ENCODE assay signal across 30 cellular contexts in the genomic region with DNA sequence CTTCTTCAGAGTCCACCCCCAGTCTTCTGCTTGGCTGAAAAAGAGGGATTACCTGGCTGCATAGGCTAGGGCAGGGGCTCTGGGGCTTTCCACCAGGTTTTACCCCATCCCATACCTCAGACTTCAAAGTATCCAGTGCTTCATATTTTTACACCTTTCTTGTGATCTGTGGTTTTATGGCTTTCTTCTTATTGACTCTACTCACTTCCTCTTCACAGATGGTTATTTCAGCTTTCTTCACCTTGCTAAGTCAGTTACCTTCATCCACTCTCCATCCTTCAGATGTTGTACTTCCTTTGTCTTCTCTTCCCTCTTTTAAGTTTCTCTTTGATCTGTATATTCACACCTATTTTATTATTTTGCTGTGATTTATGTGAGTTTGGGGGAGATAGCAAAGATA.
"Had no signal": no experiment of that assay in that cellular context is flagged by ENCODE, and none has a peak within 500 bp of the region (broad histone marks: within the 10 kb centered on the region; RNA-seq: fewer than 3 reads in every experiment).

No MANE protein-coding gene starts in this region.

- H3K27me3 Mint-ChIP-seq: activated CD4-positive, alpha-beta memory T cell treated with anti-CD3 and anti-CD28 coated beads for 36 hours; activated CD4-positive, alpha-beta T cell treated with anti-CD3 and anti-CD28 coated beads, Interleukin-2, amount 10 ng/mL, durations not matched to agents 7 days and 5 days had no signal

- H3K36me3 Mint-ChIP-seq: activated CD4-positive, alpha-beta memory T cell treated with anti-CD3 and anti-CD28 coated beads for 36 hours; activated naive CD4-positive, alpha-beta T cell treated with anti-CD3 and anti-CD28 coated beads, Interleukin-2, amount 50 U/mL, for 72 hours had no signal

- H3K36me3 ChIP-seq: adrenal gland, breast epithelium, MG63, Peyer's patch, SJSA1 had no signal

- H3K9me3 Mint-ChIP-seq: activated CD4-positive, alpha-beta T cell treated with anti-CD3 and anti-CD28 coated beads, Interleukin-2, amount 10 ng/mL, durations not matched to agents 7 days and 5 days; activated T-cell treated with anti-CD3 and anti-CD28 coated beads, Interleukin-2, amount 50 U/mL, for 4 hours had no signal

- H3K4me3 ChIP-seq: adrenal gland, body of pancreas, breast epithelium, MG63, Peyer's patch, SJSA1 had no signal

- H3K27me3 ChIP-seq: adrenal gland, body of pancreas, breast epithelium, MG63, Peyer's patch, SJSA1 had no signal

- ATAC-seq: activated naive CD4-positive, alpha-beta T cell treated with anti-CD3 and anti-CD28 coated beads, Interleukin-2, amount 50 U/mL, for 72 hours; activated T-cell treated with anti-CD3 and anti-CD28 coated beads, Interleukin-2, amount 50 U/mL, for 4 hours; body of pancreas; PC-3; SK-N-SH treated with all-trans-retinoic acid at 6 μM for 48 hours had no signal

- H3K27ac ChIP-seq: adrenal gland, body of pancreas, breast epithelium, Peyer's patch, SJSA1 had no signal

- H3K4me1 ChIP-seq: body of pancreas, breast epithelium, Peyer's patch had no signal

- H3K9me3 ChIP-seq: adrenal gland, body of pancreas, breast epithelium, MG63, Peyer's patch, SJSA1 had no signal

- H3K27ac Mint-ChIP-seq: activated CD4-positive, alpha-beta memory T cell treated with anti-CD3 and anti-CD28 coated beads for 36 hours; activated CD4-positive, alpha-beta T cell treated with anti-CD3 and anti-CD28 coated beads, Interleukin-2, amount 10 ng/mL, durations not matched to agents 7 days and 5 days; activated naive CD4-positive, alpha-beta T cell treated with anti-CD3 and anti-CD28 coated beads for 36 hours; activated naive CD4-positive, alpha-beta T cell treated with anti-CD3 and anti-CD28 coated beads, Interleukin-2, amount 50 U/mL, for 72 hours; activated T-helper 1 cell treated with anti-CD3 and anti-CD28 coated beads, Interleukin-12 subunit alpha, Interleukin-12 subunit beta, Interleukin-2, Interleukin-4 antibody, amounts not matched to agents 30 ng/mL and 10 ng/mL and 1 ng/mL, durations not matched to agents 14 hours and 24 hours and 36 hours had no signal

- FAIRE-seq: astrocyte had no signal

- H3K4me3 Mint-ChIP-seq: activated CD4-positive, alpha-beta memory T cell treated with anti-CD3 and anti-CD28 coated beads for 36 hours; activated CD4-positive, alpha-beta T cell treated with anti-CD3 and anti-CD28 coated beads, Interleukin-2, amount 10 ng/mL, durations not matched to agents 7 days and 5 days; activated naive CD4-positive, alpha-beta T cell treated with anti-CD3 and anti-CD28 coated beads for 36 hours; activated T-cell treated with anti-CD3 and anti-CD28 coated beads, Interleukin-2, amount 50 U/mL, for 4 hours; activated T-helper 1 cell treated with anti-CD3 and anti-CD28 coated beads, Interleukin-12 subunit alpha, Interleukin-12 subunit beta, Interleukin-2, Interleukin-4 antibody, amounts not matched to agents 30 ng/mL and 10 ng/mL and 1 ng/mL, durations not matched to agents 14 hours and 24 hours and 36 hours had no signal

- DNase-seq: activated CD4-positive, alpha-beta memory T cell treated with anti-CD3 and anti-CD28 coated beads for 36 hours; activated CD4-positive, alpha-beta T cell treated with anti-CD3 and anti-CD28 coated beads, Interleukin-2, amount 10 ng/mL, durations not matched to agents 7 days and 5 days; activated CD8-positive, alpha-beta memory T cell treated with anti-CD3 and anti-CD28 coated beads, Interleukin-2, amount 50 U/mL, for 4 hours; activated gamma-delta T cell treated with Interleukin-2 at 50 U/mL for 16 hours; activated naive CD4-positive, alpha-beta T cell treated with anti-CD3 and anti-CD28 coated beads for 36 hours; activated T-cell treated with anti-CD3 and anti-CD28 coated beads for 4 hours; activated T-cell treated with anti-CD3 and anti-CD28 coated beads, Interleukin-2, amount 50 U/mL, for 4 hours; adrenal gland; body of pancreas; MG63; MV-4-11; NCI-H1092; NCI-H1436 treated with DMSO at 0.1 percent for 48 hours; NCI-H1694 treated with DMSO at 0.1 percent for 48 hours; NCI-H2029; NCI-H345; NCI-H524 treated with DMSO at 0.1 percent for 48 hours; PC-3; Peyer's patch; RPMI8226; SHP77 treated with DMSO at 0.1 percent for 48 hours; T-helper 1 cell; T-helper 2 cell; T-helper 9 cell had no signal
